In the genomic region with DNA sequence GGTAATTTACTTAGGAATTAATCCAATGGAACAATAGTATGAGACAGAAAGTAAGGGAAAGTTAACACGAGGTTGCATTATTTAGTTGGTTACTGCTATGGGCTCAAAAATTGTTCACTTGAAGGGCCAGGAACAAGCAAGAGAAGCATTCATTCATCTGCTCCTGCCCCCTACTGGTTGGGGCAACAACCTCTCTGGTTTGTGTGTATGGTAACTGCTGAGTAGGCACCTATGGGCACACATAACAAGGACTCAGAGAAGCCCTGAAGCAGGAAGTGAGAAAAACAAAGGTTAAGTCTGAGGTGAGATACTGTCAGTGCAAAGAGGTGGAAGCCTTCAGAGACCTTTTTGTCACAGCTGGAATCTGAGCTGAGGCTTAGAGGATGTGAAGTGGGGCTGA, we compare ENCODE assay signal across 8 cellular contexts. TPM values are rescaled to one million over a fixed set of nuclear protein-coding genes. Genes with fewer than 3 reads are reported as not detected.
DNase-seq lines count a peak whose midpoint lies in the region; ATAC-seq and TF ChIP-seq lines count a peak whose summit lies in the region.

No MANE protein-coding gene starts in this region.

- H2AFZ ChIP-seq in OCI-LY1 (ENCODE audit: low read length), result 0 out of 2 replicates have a peak overlapping the region, but pooled peaks have one; percentile 7

- peak overlapping the region; percentile 40 for H3K27ac ChIP-seq in OCI-LY1 (ENCODE audit: low read depth, low read length, poor library complexity, severe bottlenecking)

- H3K27me3 ChIP-seq in OCI-LY1 (ENCODE audit: insufficient read depth, low read length), result no peaks in the 10 kb centered on the region
- no peaks in the 10 kb centered on the region for H3K27me3 ChIP-seq in H7 (ENCODE audit: control insufficient read depth, insufficient read depth, low read length)

- H3K9me2 ChIP-seq in OCI-LY1 (ENCODE audit: low read depth, low read length), result no peaks in the 10 kb centered on the region

- H3K36me3 ChIP-seq in OCI-LY1 (ENCODE audit: insufficient read depth, low read length), result no peaks in the 10 kb centered on the region
- no peaks in the 10 kb centered on the region for H3K36me3 ChIP-seq in H7 (replicated peaks; ENCODE audit: control insufficient read depth, insufficient read depth, low read length)

- no peaks in the 10 kb centered on the region for H3K9me3 ChIP-seq in OCI-LY1 (ENCODE audit: low read length)

- no peak overlapping the region for H3K4me3 ChIP-seq in OCI-LY1 (ENCODE audit: low read depth, low read length, poor library complexity, severe bottlenecking)
- H3K4me3 ChIP-seq in H7 (ENCODE audit: insufficient read depth, low read depth, low read length), result no peak overlapping the region

- no peak overlapping the region for H3K9ac ChIP-seq in OCI-LY1 (ENCODE audit: low read length)

- peak; percentile 90 for TF ChIP-seq CTCF in OCI-LY1 (IDR thresholded peaks at IDR 0.05; ENCODE audit: low read length)
- peak; percentile 35 for TF ChIP-seq CTCF in type B pancreatic cell (conservative IDR thresholded peaks at IDR 0.05)

- no peaks in the 10 kb centered on the region for H3K27me3 Mint-ChIP-seq in type B pancreatic cell

- no peak overlapping the region for H3K4me3 Mint-ChIP-seq in type B pancreatic cell

- H3K79me2 ChIP-seq in OCI-LY1 (ENCODE audit: insufficient read depth, low read length), result no peaks in the 10 kb centered on the region

- H3F3A ChIP-seq in OCI-LY1 (ENCODE audit: insufficient read depth, low read length), result peaks cover 5% of the 10 kb centered on the region; the same call in 1 of the 2 replicates

- H3K4me1 Mint-ChIP-seq in type B pancreatic cell (ENCODE audit: unreplicated experiment), result peaks cover 4% of the 10 kb centered on the region

- DNase-seq in NCI-H1694 treated with DMSO at 0.1 percent for 48 hours (lab: John Stamatoyannopoulos, UW) (peak; percentile 2), NCI-H1694 (lab: John Stamatoyannopoulos, UW) (no peak), type B pancreatic cell (ENCODE audit: extremely low spot score, unreplicated experiment) (no peak), H7 (no peak)

- H3K9me3 Mint-ChIP-seq in type B pancreatic cell, result no peaks in the 10 kb centered on the region

- H3K4me1 ChIP-seq in OCI-LY1 (ENCODE audit: insufficient read depth, low read length, severe bottlenecking), result peaks cover 25% of the 10 kb centered on the region

- no peaks in the 10 kb centered on the region for H4K20me1 ChIP-seq in OCI-LY1 (ENCODE audit: insufficient read depth, low read length)

- H3K4me2 ChIP-seq in OCI-LY1 (ENCODE audit: low read length), result no peak overlapping the region

- H3K36me3 Mint-ChIP-seq in type B pancreatic cell, result no peaks in the 10 kb centered on the region

- ATAC-seq in GM21717 (IDR thresholded peaks at IDR 0.05; ENCODE audit: unreplicated experiment) (peak; percentile 49), esophagus mucosa (peak; percentile 78), HG03342 (IDR thresholded peaks at IDR 0.05; ENCODE audit: unreplicated experiment) (no peak)

- H3K27ac Mint-ChIP-seq in type B pancreatic cell, result no peak overlapping the region

RNA-seq across cellular contexts. Expression of a gene that starts 34.4 kb away (rescaled TPM):
- total RNA-seq in esophagus mucosa (7.5 TPM), type B pancreatic cell (ENCODE audit: low replicate concordance) (18.8 and 24.0 TPM in 2 replicates)
- total RNA-seq in H7 (2014; rRNA removed; shearing (Covaris generic)), result 13.4 and 16.6 TPM in 2 replicates
